ENCODE assay signal across 6 cellular contexts in the genomic region with DNA sequence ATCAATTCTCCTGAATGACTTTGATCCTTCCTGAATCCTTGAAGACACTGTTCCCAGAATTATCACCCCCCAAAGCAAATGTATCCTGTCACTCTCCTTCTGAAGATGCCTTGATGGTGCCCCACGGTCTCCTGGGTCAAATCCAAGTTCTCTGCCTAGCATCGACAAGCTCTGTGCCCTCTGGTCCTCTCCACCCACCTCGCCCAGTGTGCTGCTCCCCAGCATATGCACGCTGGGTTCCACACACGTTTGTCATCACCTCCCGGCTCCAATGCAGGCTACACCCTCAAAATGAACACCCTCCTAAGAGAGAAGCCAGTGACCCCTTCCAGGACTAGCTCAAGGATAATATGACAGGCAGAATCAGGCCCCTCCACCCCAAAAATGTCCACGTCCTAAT. TPM values are rescaled to one million over a fixed set of nuclear protein-coding genes. Genes with fewer than 3 reads are reported as not detected.
"Had no signal": no experiment of that assay in that cellular context is flagged by ENCODE, and none has a peak within 500 bp of the region (broad histone marks: within the 10 kb centered on the region; RNA-seq: fewer than 3 reads in every experiment).

No MANE protein-coding gene starts in this region.

- H3K4me1 Mint-ChIP-seq: GM23338, IgD-negative memory B cell had no signal

- DNase-seq: H9, HCEC 1CT, KBM-7 had no signal

- ATAC-seq: GM23338 had no signal

- H3K27ac Mint-ChIP-seq: GM23338, H9, IgD-negative memory B cell had no signal

- H3K4me3 ChIP-seq: GM23338 had no signal

- H3K9me3 Mint-ChIP-seq: GM23338, H9, IgD-negative memory B cell had no signal

- H3K36me3 Mint-ChIP-seq: IgD-negative memory B cell had no signal

- H3K4me3 Mint-ChIP-seq: GM23338, H9, IgD-negative memory B cell had no signal

RNA-seq across cellular contexts. Expression of gene CREG2, which starts 39.5 kb away (rescaled TPM):
- total RNA-seq: HT-29 had no signal

RNA-seq across cellular contexts. Expression of gene RFX8, which starts 48.1 kb away (rescaled TPM):
- total RNA-seq: HT-29 had no signal
- polyA plus RNA-seq: IgD-negative memory B cell had no signal
